8 cellular contexts compared by ENCODE assay signal in genomic region chr2:233100192-233100998, GRCh38. TPM values are rescaled to one million over a fixed set of nuclear protein-coding genes. Genes with fewer than 3 reads are reported as not detected.
A peak's percentile ranks its signal among the peaks of the same experiment; 100 is the strongest.
DNase-seq lines count a peak whose midpoint lies in the region; ATAC-seq and TF ChIP-seq lines count a peak whose summit lies in the region.

No MANE protein-coding gene starts in this region.

- no peak for TF ChIP-seq CTCF in neural crest cell (conservative IDR thresholded peaks at IDR 0.05)
- TF ChIP-seq CTCF in SK-N-SH (IDR thresholded peaks at IDR 0.05) = no peak

- H4K20me1 ChIP-seq in SK-N-SH (ENCODE audit: insufficient read depth) = no peaks in the 10 kb centered on the region

- H3K27me3 Mint-ChIP-seq in neural crest cell (ENCODE audit: low read depth) = no peaks in the 10 kb centered on the region

- TF ChIP-seq EP300 in SK-N-SH (IDR thresholded peaks at IDR 0.05; ENCODE audit: borderline replicate concordance in 1 of 2, low read depth in 1 of 2, low read length in 1 of 2) = no peak

- no peaks in the 10 kb centered on the region for H3K9me2 ChIP-seq in SK-N-SH

- H3K9ac ChIP-seq in SK-N-SH = no peak overlapping the region

- H2AFZ ChIP-seq in SK-N-SH (ENCODE audit: low read depth) = no peak overlapping the region

- H3K4me2 ChIP-seq in SK-N-SH = no peak overlapping the region

- no peaks in the 10 kb centered on the region for H3F3A ChIP-seq in SK-N-SH (replicated peaks; ENCODE audit: insufficient read depth)

- H3K4me1 ChIP-seq in SK-N-SH (ENCODE audit: control insufficient read depth in 1 of 2, insufficient read depth in 2 of 2, low read depth in 1 of 2, low read length in 1 of 2) = no peaks in the 10 kb centered on the region

- H3K27ac ChIP-seq in SK-N-SH (ENCODE audit: low read depth in 2 of 2, low read length in 1 of 2) = no peak overlapping the region

- H3K4me1 Mint-ChIP-seq in neural crest cell = peaks cover 4% of the 10 kb centered on the region

- H3K36me3 ChIP-seq in SK-N-SH (replicated peaks in 1 of 2; ENCODE audit: control insufficient read depth in 1 of 2, insufficient read depth in 2 of 2, low read length in 1 of 2) (no peaks in the 10 kb centered on the region), MG63 (no peaks in the 10 kb centered on the region)

- no peaks in the 10 kb centered on the region for H3K36me3 Mint-ChIP-seq in neural crest cell (ENCODE audit: low read depth)

- no peaks in the 10 kb centered on the region for H3K79me2 ChIP-seq in SK-N-SH (ENCODE audit: insufficient read depth)

- no peak for TF ChIP-seq RAD21 in SK-N-SH (IDR thresholded peaks at IDR 0.05; ENCODE audit: low read length)

- POLR2A ChIA-PET in SK-N-SH (lab: Yijun Ruan, JAX) = no interaction called here

- H3K27ac Mint-ChIP-seq in neural crest cell (ENCODE audit: unreplicated experiment) = peak overlapping the region; percentile 50

- CTCF ChIA-PET in SK-N-SH (lab: Yijun Ruan, JAX) = interaction anchor here (0.7 to 2.7 kb wide), 2 partner anchors 46 to 151 kb away, joined by 4 to 13 read pairs; partner anchors contain the start of gene ATG16L1

- H3K9me3 ChIP-seq in SK-N-SH (no peaks in the 10 kb centered on the region), MG63 (no peaks in the 10 kb centered on the region)

- peak; percentile 58 to 70 for DNase-seq in activated CD4-positive, alpha-beta T cell treated with anti-CD3 and anti-CD28 coated beads, Interleukin-2, amount 50 U/mL, for 48 hours
- DNase-seq in neural crest cell (ENCODE audit: low read depth, low spot score) = no peak
- no peak for DNase-seq in NCI-H446 treated with DMSO at 0.1 percent for 48 hours (lab: John Stamatoyannopoulos, UW)
- DNase-seq in SK-N-SH = no peak
- no peak for DNase-seq in amygdala (lab: John Stamatoyannopoulos, UW)
- no peak for DNase-seq in MG63

- H3K4me3 ChIP-seq in SK-N-SH (ENCODE audit: low read depth in 2 of 2, low read length in 1 of 2) = no peak overlapping the region
- no peak overlapping the region for H3K4me3 ChIP-seq in MG63

- ATAC-seq in GM19328 (IDR thresholded peaks at IDR 0.05; ENCODE audit: unreplicated experiment) (peak; percentile 61), HG03103 (IDR thresholded peaks at IDR 0.05; ENCODE audit: low read depth, unreplicated experiment) (peak; percentile 82)

- H3K4me3 Mint-ChIP-seq in neural crest cell = no peak overlapping the region

- WGBS in SK-N-SH (ENCODE audit: low lambda C conversion rate) = 75% methylated on average over 17 of the region's 17 CpGs

- H3K9me3 Mint-ChIP-seq in neural crest cell = no peaks in the 10 kb centered on the region

- H3K27me3 ChIP-seq in SK-N-SH (ENCODE audit: insufficient read depth) (no peaks in the 10 kb centered on the region), MG63 (no peaks in the 10 kb centered on the region)

TF ChIP-seq in SK-N-SH, 30 proteins besides CTCF, POLR2A, EP300 and RAD21:
- TF ChIP-seq GABPA (IDR thresholded peaks at IDR 0.05; ENCODE audit: low read depth) = no peak
- no peak for TF ChIP-seq RXRA (IDR thresholded peaks at IDR 0.05; ENCODE audit: borderline replicate concordance, low read depth)
- TF ChIP-seq TEAD4 (IDR thresholded peaks at IDR 0.05; ENCODE audit: borderline replicate concordance, insufficient read depth) = no peak
- TF ChIP-seq USF1 (IDR thresholded peaks at IDR 0.05; ENCODE audit: borderline replicate concordance, low read depth) = no peak
- no peak for TF ChIP-seq SIN3A (IDR thresholded peaks at IDR 0.05; ENCODE audit: borderline replicate concordance, low read depth, low read length)
- no peak for TF ChIP-seq ZBTB33 (IDR thresholded peaks at IDR 0.05; ENCODE audit: borderline replicate concordance, low read depth)
- no peak for TF ChIP-seq JUND (IDR thresholded peaks at IDR 0.05)
- no peak for TF ChIP-seq MAX (IDR thresholded peaks at IDR 0.05; ENCODE audit: low read depth)
- TF ChIP-seq TAF1 (IDR thresholded peaks at IDR 0.05; ENCODE audit: borderline replicate concordance, low read depth, low read length) = no peak
- no peak for TF ChIP-seq SMC3 (IDR thresholded peaks at IDR 0.05; ENCODE audit: low read depth, low read length)
- no peak for TF ChIP-seq RCOR1 (IDR thresholded peaks at IDR 0.05; ENCODE audit: low read length)
- TF ChIP-seq REST (IDR thresholded peaks at IDR 0.05; ENCODE audit: low read depth, low read length) = no peak
- TF ChIP-seq FOXJ3 (CRISPR knock-in tag; IDR thresholded peaks at IDR 0.05) = no peak
- no peak for TF ChIP-seq IRF3 (IDR thresholded peaks at IDR 0.05; ENCODE audit: low read depth, low read length)
- TF ChIP-seq FOSL2 (IDR thresholded peaks at IDR 0.05; ENCODE audit: borderline replicate concordance, low read depth) = no peak
- no peak for TF ChIP-seq YY1 (IDR thresholded peaks at IDR 0.05; ENCODE audit: low read depth)

RNA-seq across cellular contexts. Expression of gene INPP5D, which starts 40.3 kb away (rescaled TPM):
- total RNA-seq in neural crest cell = 0.28 and 0.30 TPM in 2 replicates
- 0.99 and 1.3 TPM in 2 replicates for polyA plus RNA-seq in SK-N-SH (2012; rRNA removed)
- 0.79 and 1.0 TPM in 2 replicates for polyA plus RNA-seq in SK-N-SH (2012; cell fraction: cytosol; rRNA removed)
- polyA plus RNA-seq in SK-N-SH (2012; cell fraction: nucleus; rRNA removed) = 4.6 and 5.4 TPM in 2 replicates
- not detected in 2 replicates for total RNA-seq in MG63 (2014; rRNA removed; shearing (Covaris generic); ENCODE audit: low replicate concordance)

Comparison
In these comparisons a context has a peak if more than half of its experiments do, and no peak if none do; other contexts are left out.
1. DNase-seq: peak in activated CD4-positive, alpha-beta T cell treated with anti-CD3 and anti-CD28 coated beads, Interleukin-2, amount 50 U/mL, for 48 hours (2 of 2); none in neural crest cell (single experiment), NCI-H446 treated with DMSO at 0.1 percent for 48 hours (single experiment), SK-N-SH (single experiment), amygdala (0 of 56) and MG63 (single experiment).